ENCODE assay signal across 7 cellular contexts in the genomic region with DNA sequence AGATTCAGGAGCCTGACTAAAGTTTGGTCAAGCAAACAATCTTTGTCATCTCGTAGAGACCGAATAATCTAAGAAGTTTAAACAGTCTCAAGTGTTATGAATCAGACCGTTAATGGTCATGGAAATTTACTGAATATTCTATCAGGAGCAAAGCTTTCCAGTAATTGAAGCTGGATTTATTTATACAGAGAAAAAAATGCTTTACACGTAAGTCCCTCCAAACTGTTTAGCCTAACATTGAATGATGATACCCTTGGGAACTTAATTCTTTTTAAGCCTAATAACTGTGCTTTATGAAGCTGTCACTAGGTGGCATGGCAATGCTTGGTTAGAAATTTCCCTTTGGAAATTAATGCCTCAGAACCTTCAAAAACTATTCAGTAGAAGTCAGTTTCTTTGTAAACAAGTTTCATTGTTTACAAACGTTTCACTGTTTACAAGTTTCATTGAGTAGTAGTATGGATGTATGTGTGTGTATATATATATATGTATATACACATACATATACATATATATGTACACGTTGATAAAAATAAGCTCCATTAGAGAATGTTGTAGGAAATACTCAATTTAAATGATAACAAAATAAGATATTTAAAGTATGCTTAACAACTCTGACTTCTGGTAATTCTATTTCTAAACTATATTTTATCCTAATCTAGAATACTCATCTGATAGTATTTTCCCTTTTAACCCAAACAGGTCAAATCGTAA. TPM values are rescaled to one million over a fixed set of nuclear protein-coding genes. Genes with fewer than 3 reads are reported as not detected.
DNase-seq lines count a peak whose midpoint lies in the region; ATAC-seq, FAIRE-seq and TF ChIP-seq lines count a peak whose summit lies in the region.

No MANE protein-coding gene starts in this region.

- H3K27me3 Mint-ChIP-seq in type B pancreatic cell = no peaks in the 10 kb centered on the region

- H3K4me1 Mint-ChIP-seq in type B pancreatic cell (ENCODE audit: unreplicated experiment) = peaks cover 11% of the 10 kb centered on the region
- no peaks in the 10 kb centered on the region for H3K4me1 Mint-ChIP-seq in stimulated activated effector memory CD8-positive, alpha-beta T cell treated with anti-CD3 and anti-CD28 coated beads, Interleukin-12 subunit alpha, Interleukin-12 subunit beta, amount 100 ng/mL, for 72 hours

- no peaks in the 10 kb centered on the region for H3K27me3 ChIP-seq in brain microvascular endothelial cell (replicated peaks)

- no peak for ATAC-seq in stimulated activated effector memory CD8-positive, alpha-beta T cell treated with anti-CD3 and anti-CD28 coated beads, Interleukin-12 subunit alpha, Interleukin-12 subunit beta, amount 100 ng/mL, for 72 hours

- FAIRE-seq in kidney (lab: Jason Lieb, UNC) = peak; percentile 89

- POLR2A ChIA-PET in HEK293T (lab: Yijun Ruan, JAX) = interaction anchor here (0.8 to 1.0 kb wide), 2 partner anchors 32 to 110 kb away, joined by 3 to 4 read pairs; a partner anchor contains a TSS

- H3K4me3 ChIP-seq in brain microvascular endothelial cell (ENCODE audit: low read depth, low read length) = no peak overlapping the region
- no peak overlapping the region for H3K4me3 ChIP-seq in kidney (ENCODE audit: low read length in 2 of 2)

- TF ChIP-seq CTCF in brain microvascular endothelial cell (IDR thresholded peaks at IDR 0.05; ENCODE audit: low read depth, low read length, missing control alignments) (peak; percentile 62), kidney (IDR thresholded peaks at IDR 0.05; ENCODE audit: borderline replicate concordance, extremely low read depth, insufficient read depth) (peak; percentile 68), type B pancreatic cell (conservative IDR thresholded peaks at IDR 0.05) (peak; percentile 80)

- intact Hi-C loops in kidney (cut with DNase I) = loop anchor here (10.0 kb wide), 1 partner anchor 320 kb away; no protein-coding TSS in a partner anchor

- H3K9ac ChIP-seq in kidney (ENCODE audit: low read length in 2 of 2) = no peak overlapping the region

- in situ Hi-C loops in brain microvascular endothelial cell (cut with HindIII; ENCODE audit: low pct_ligation_motif_present, low sequenced_read_pairs) = no loop called here

- no peaks in the 10 kb centered on the region for H3K4me1 ChIP-seq in kidney (ENCODE audit: control insufficient read depth in 1 of 2, insufficient read depth in 1 of 2, low read depth in 1 of 2, low read length in 2 of 2)

- H3K36me3 ChIP-seq in brain microvascular endothelial cell (replicated peaks) (no peaks in the 10 kb centered on the region), kidney (ENCODE audit: control insufficient read depth in 1 of 2, insufficient read depth in 2 of 2, low read length in 2 of 2) (no peaks in the 10 kb centered on the region)

- H3K4me3 Mint-ChIP-seq in type B pancreatic cell = no peak overlapping the region
- no peak overlapping the region for H3K4me3 Mint-ChIP-seq in stimulated activated effector memory CD8-positive, alpha-beta T cell treated with anti-CD3 and anti-CD28 coated beads, Interleukin-12 subunit alpha, Interleukin-12 subunit beta, amount 100 ng/mL, for 72 hours

- no peak overlapping the region for H3K27ac ChIP-seq in brain microvascular endothelial cell
- H3K27ac ChIP-seq in kidney (ENCODE audit: low read depth in 2 of 2, low read length in 2 of 2) = no peak overlapping the region

- H3K36me3 Mint-ChIP-seq in type B pancreatic cell = peaks cover 9% of the 10 kb centered on the region
- H3K36me3 Mint-ChIP-seq in stimulated activated effector memory CD8-positive, alpha-beta T cell treated with anti-CD3 and anti-CD28 coated beads, Interleukin-12 subunit alpha, Interleukin-12 subunit beta, amount 100 ng/mL, for 72 hours = no peaks in the 10 kb centered on the region

- no peak overlapping the region for H3K27ac Mint-ChIP-seq in type B pancreatic cell
- no peak overlapping the region for H3K27ac Mint-ChIP-seq in stimulated activated effector memory CD8-positive, alpha-beta T cell treated with anti-CD3 and anti-CD28 coated beads, Interleukin-12 subunit alpha, Interleukin-12 subunit beta, amount 100 ng/mL, for 72 hours

- DNase-seq in GM03348 (ENCODE audit: low spot score) (peak; percentile 63), HEK293T (ENCODE audit: extremely low spot score) (peak; percentile 23), NCI-H2107 (lab: John Stamatoyannopoulos, UW) (peak; percentile 36), brain microvascular endothelial cell (peak; percentile 25), kidney (no peak), type B pancreatic cell (ENCODE audit: extremely low spot score, unreplicated experiment) (no peak)
- DNase-seq in stimulated activated effector memory CD8-positive, alpha-beta T cell treated with anti-CD3 and anti-CD28 coated beads, Interleukin-12 subunit alpha, Interleukin-12 subunit beta, amount 100 ng/mL, for 72 hours (ENCODE audit: low spot score in 2 of 2) = no peak

- H3K9me3 Mint-ChIP-seq in type B pancreatic cell = peaks cover 5% of the 10 kb centered on the region
- H3K9me3 Mint-ChIP-seq in stimulated activated effector memory CD8-positive, alpha-beta T cell treated with anti-CD3 and anti-CD28 coated beads, Interleukin-12 subunit alpha, Interleukin-12 subunit beta, amount 100 ng/mL, for 72 hours = no peaks in the 10 kb centered on the region

- no peaks in the 10 kb centered on the region for H3K9me3 ChIP-seq in kidney (ENCODE audit: control insufficient read depth in 1 of 2, low read length in 2 of 2)

- CTCF ChIA-PET in HEK293T (lab: Yijun Ruan, JAX) = interaction anchor here (0.6 to 2.5 kb wide), 3 partner anchors 9 to 170 kb away, joined by 3 to 13 read pairs (median 3); no protein-coding TSS in a partner anchor

TF ChIP-seq in HEK293T, 16 proteins besides CTCF, POLR2A, EP300 and RAD21:
- TF ChIP-seq, protein P1, sequence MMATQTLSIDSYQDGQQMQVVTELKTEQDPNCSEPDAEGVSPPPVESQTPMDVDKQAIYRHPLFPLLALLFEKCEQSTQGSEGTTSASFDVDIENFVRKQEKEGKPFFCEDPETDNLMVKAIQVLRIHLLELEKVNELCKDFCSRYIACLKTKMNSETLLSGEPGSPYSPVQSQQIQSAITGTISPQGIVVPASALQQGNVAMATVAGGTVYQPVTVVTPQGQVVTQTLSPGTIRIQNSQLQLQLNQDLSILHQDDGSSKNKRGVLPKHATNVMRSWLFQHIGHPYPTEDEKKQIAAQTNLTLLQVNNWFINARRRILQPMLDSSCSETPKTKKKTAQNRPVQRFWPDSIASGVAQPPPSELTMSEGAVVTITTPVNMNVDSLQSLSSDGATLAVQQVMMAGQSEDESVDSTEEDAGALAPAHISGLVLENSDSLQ (IDR thresholded peaks at IDR 0.05) = peak; percentile 84
- no peak for TF ChIP-seq LEF1 (IDR thresholded peaks at IDR 0.05; ENCODE audit: borderline replicate concordance)

RNA-seq across cellular contexts. Expression of a gene that starts 32.1 kb away (rescaled TPM):
- total RNA-seq in kidney = 1.4 TPM
- polyA plus RNA-seq in kidney (ENCODE audit: insufficient read depth, low read depth, low replicate concordance) = 1.1 TPM
- 1.6 and 2.6 TPM in 2 replicates for total RNA-seq in type B pancreatic cell (ENCODE audit: low replicate concordance)

RNA-seq across cellular contexts. Expression of a gene that starts 32.2 kb away (rescaled TPM):
- total RNA-seq in kidney (41.7 TPM), type B pancreatic cell (ENCODE audit: low replicate concordance) (53.9 and 61.3 TPM in 2 replicates)
- polyA plus RNA-seq in kidney (ENCODE audit: insufficient read depth, low read depth, low replicate concordance) = 10.3 TPM

RNA-seq across cellular contexts. Expression of a gene that starts 34.1 kb away (rescaled TPM):
- 29.2 TPM for total RNA-seq in kidney
- polyA plus RNA-seq in kidney (ENCODE audit: insufficient read depth, low read depth, low replicate concordance) = 23.1 TPM
- total RNA-seq in type B pancreatic cell (ENCODE audit: low replicate concordance) = 24.1 and 32.9 TPM in 2 replicates

Comparison
In these comparisons a context has a peak if more than half of its experiments do, and no peak if none do; other contexts are left out.
1. DNase-seq: peak in GM03348 (single experiment), HEK293T (single experiment), NCI-H2107 (single experiment) and brain microvascular endothelial cell (single experiment); none in kidney (single experiment), type B pancreatic cell (single experiment) and stimulated activated effector memory CD8-positive, alpha-beta T cell treated with anti-CD3 and anti-CD28 coated beads, Interleukin-12 subunit alpha, Interleukin-12 subunit beta, amount 100 ng/mL, for 72 hours (0 of 2).
2. Peak in every context shown above with its lines, with median percentiles within 50 percentile points of each other: CTCF ChIP-seq.